8 cellular contexts compared by ENCODE assay signal in genomic region chr16:8963010-8963824, GRCh38. TPM values are rescaled to one million over a fixed set of nuclear protein-coding genes. Genes with fewer than 3 reads are reported as not detected.
DNase-seq lines count a peak whose midpoint lies in the region; ATAC-seq and TF ChIP-seq lines count a peak whose summit lies in the region.

No MANE protein-coding gene starts in this region.

- under 1% methylated on average over 147 of the region's 147 CpGs for WGBS in HUES64
- 0% methylated on average over 30 of the region's 147 CpGs; no CpG with 5 or more reads in 1 of the 2 donors for WGBS in lower leg skin, 2 donors
- 0% methylated on average over 10 to 52 of the region's 147 CpGs for WGBS in upper lobe of left lung, 2 donors

- peak overlapping the region; percentile 42 for H3K4me3 Mint-ChIP-seq in activated CD4-positive, alpha-beta T cell treated with anti-CD3 and anti-CD28 coated beads, Interleukin-2, amount 10 ng/mL, durations not matched to agents 24 days and 14 days

- H3K4me1 ChIP-seq in HUES64 (ENCODE audit: insufficient read depth, low read length) (peaks cover 45% of the 10 kb centered on the region), upper lobe of left lung (peaks cover 40 to 49% (median 44%) of the 10 kb centered on the region in 4 donors)

- TF ChIP-seq CTCF in astrocyte of the spinal cord (IDR thresholded peaks at IDR 0.05; ENCODE audit: low read depth, low read length) = no peak
- no peak for TF ChIP-seq CTCF in lower leg skin (IDR thresholded peaks at IDR 0.05)
- TF ChIP-seq CTCF in upper lobe of left lung (IDR thresholded peaks at IDR 0.05) = no peak

- peaks cover 10% of the 10 kb centered on the region for H3K27me3 ChIP-seq in HUES64 (ENCODE audit: insufficient read depth, low read length)
- no peaks in the 10 kb centered on the region for H3K27me3 ChIP-seq in upper lobe of left lung

- no peak for TF ChIP-seq POLR2A in lower leg skin (IDR thresholded peaks at IDR 0.05)
- TF ChIP-seq POLR2A in upper lobe of left lung (IDR thresholded peaks at IDR 0.05) = no peak

- H3K4me1 Mint-ChIP-seq in activated CD4-positive, alpha-beta T cell treated with anti-CD3 and anti-CD28 coated beads, Interleukin-2, amount 10 ng/mL, durations not matched to agents 24 days and 14 days = peaks cover 44% of the 10 kb centered on the region

- no peaks in the 10 kb centered on the region for H3K9me3 Mint-ChIP-seq in activated CD4-positive, alpha-beta T cell treated with anti-CD3 and anti-CD28 coated beads, Interleukin-2, amount 10 ng/mL, durations not matched to agents 24 days and 14 days

- H3K9me3 ChIP-seq in HUES64 (ENCODE audit: insufficient read depth, low read depth, low read length) (no peaks in the 10 kb centered on the region), upper lobe of left lung (no peaks in the 10 kb centered on the region)

- H3K27ac Mint-ChIP-seq in activated CD4-positive, alpha-beta T cell treated with anti-CD3 and anti-CD28 coated beads, Interleukin-2, amount 10 ng/mL, durations not matched to agents 24 days and 14 days = no peak overlapping the region

- H3K9ac ChIP-seq in HUES64 (ENCODE audit: low read depth, low read length) = peak overlapping the region; percentile 77

- DNase-seq in activated CD4-positive, alpha-beta T cell treated with anti-CD3 and anti-CD28 coated beads, Interleukin-2, amount 10 ng/mL, durations not matched to agents 24 days and 14 days = peak; percentile 75
- no peak for DNase-seq in activated CD4-positive, alpha-beta T cell treated with anti-CD3 and anti-CD28 coated beads, Interleukin-2, amount 50 U/mL, for 1 hour
- DNase-seq in astrocyte of the spinal cord (ENCODE audit: low read depth, low spot score) (no peak), lower leg skin (ENCODE audit: low spot score in 2 of 2) (no peak), upper lobe of left lung (peak in 1 of 2 donors; percentile 89), HT-29 (ENCODE audit: low spot score) (no peak)

- intact Hi-C loops in activated CD4-positive, alpha-beta T cell treated with anti-CD3 and anti-CD28 coated beads, Interleukin-2, amount 10 ng/mL, durations not matched to agents 24 days and 14 days (cut with micrococcal nuclease) = loop anchor here (2.0 to 5.0 kb wide), 5 partner anchors 26 to 1779 kb away; partner anchors contain the start of genes ABAT, HAPSTR1 and NUBP1
- intact Hi-C loops in lower leg skin (cut with DNase I; ENCODE audit: low total_unique reads) = no loop called here

- peaks cover 5% of the 10 kb centered on the region for H3K27me3 Mint-ChIP-seq in activated CD4-positive, alpha-beta T cell treated with anti-CD3 and anti-CD28 coated beads, Interleukin-2, amount 10 ng/mL, durations not matched to agents 24 days and 14 days

- in situ Hi-C loops in astrocyte of the spinal cord (cut with HindIII; ENCODE audit: low sequenced_read_pairs) = no loop called here

- H3K36me3 ChIP-seq in HUES64 (ENCODE audit: insufficient read depth, low read length) = no peaks in the 10 kb centered on the region
- H3K36me3 ChIP-seq in upper lobe of left lung = no peaks in the 10 kb centered on the region

- H3K27ac ChIP-seq in HUES64 (ENCODE audit: low read depth, low read length) = no peak overlapping the region
- H3K27ac ChIP-seq in upper lobe of left lung = peak overlapping the region; percentile 86 to 93 (median 88)

- ATAC-seq in upper lobe of left lung (ENCODE audit: low FRiP score in 2 of 2) (no peak), GM21447 (IDR thresholded peaks at IDR 0.05; ENCODE audit: unreplicated experiment) (no peak)

- peak overlapping the region; percentile 72 for H3K4me3 ChIP-seq in HUES64 (ENCODE audit: low read length)
- H3K4me3 ChIP-seq in astrocyte of the spinal cord (ENCODE audit: low read depth, low read length) = peak overlapping the region; percentile 73
- H3K4me3 ChIP-seq in lower leg skin (ENCODE audit: low read depth, poor library complexity, severe bottlenecking) = peak overlapping the region; percentile 55
- peak overlapping the region; percentile 71 to 93 (median 89) for H3K4me3 ChIP-seq in upper lobe of left lung

- peaks cover 10% of the 10 kb centered on the region for H3K36me3 Mint-ChIP-seq in activated CD4-positive, alpha-beta T cell treated with anti-CD3 and anti-CD28 coated beads, Interleukin-2, amount 10 ng/mL, durations not matched to agents 24 days and 14 days (ENCODE audit: low read depth)

- no peak for TF ChIP-seq EP300 in upper lobe of left lung (IDR thresholded peaks at IDR 0.05)

RNA-seq across cellular contexts. Expression of gene USP7, which starts 0.5 kb away (rescaled TPM):
- 180 and 186 TPM in 2 replicates for total RNA-seq in activated CD4-positive, alpha-beta T cell treated with anti-CD3 and anti-CD28 coated beads, Interleukin-2, amount 10 ng/mL, durations not matched to agents 24 days and 14 days
- 88.7 TPM for polyA plus RNA-seq in HUES64 (2013, experiment 1 of 2)
- polyA plus RNA-seq in HUES64 (2013, experiment 2 of 2) = 83.4 TPM
- total RNA-seq in lower leg skin = 100 to 1,000 TPM in 1 of 4 donors, 10 to 100 TPM in 3; 80.3 to 105 (median 91.8) TPM
- 100 to 1,000 TPM in 1 of 6 donors, 10 to 100 TPM in 5; 68.2 to 122 (median 72.2) TPM for total RNA-seq in upper lobe of left lung
- total RNA-seq in HT-29 (2014; rRNA removed; shearing (Covaris generic)) = 45.8 and 64.7 TPM in 2 replicates
